8 cellular contexts compared by ENCODE assay signal in genomic region chr17:42276359-42276608, GRCh38. TPM values are rescaled to one million over a fixed set of nuclear protein-coding genes. Genes with fewer than 3 reads are reported as not detected.
A peak's percentile ranks its signal among the peaks of the same experiment; 100 is the strongest.
DNase-seq lines count a peak whose midpoint lies in the region; ATAC-seq, FAIRE-seq and TF ChIP-seq lines count a peak whose summit lies in the region.

TSS of gene STAT5B (minus strand) at chr17:42276391. CDS start at chr17:42232127, 44,264 bp downstream.

- peaks cover 11% of the 10 kb centered on the region for H3K4me1 ChIP-seq in ACC112 (ENCODE audit: control insufficient read depth, insufficient read depth, low read length, unreplicated experiment)
- H3K4me1 ChIP-seq in thymus (ENCODE audit: control insufficient read depth, insufficient read depth, low read length), result peaks cover 14% of the 10 kb centered on the region

- peak; percentile 65 for ATAC-seq in HG03280 (IDR thresholded peaks at IDR 0.05; ENCODE audit: unreplicated experiment)
- ATAC-seq in natural killer cell treated with Interleukin-12 subunit alpha and Interleukin-12 subunit beta and Interleukin-15 and Interleukin-18, amount 100 ng/mL, for 72 hours, result peak; percentile 88 to 91

- H3K36me3 ChIP-seq in ACC112 (ENCODE audit: insufficient read depth, low read length) (no peaks in the 10 kb centered on the region), thymus (ENCODE audit: control insufficient read depth, insufficient read depth) (no peaks in the 10 kb centered on the region)

- H3K9me3 Mint-ChIP-seq in natural killer cell treated with Interleukin-12 subunit alpha and Interleukin-12 subunit beta and Interleukin-15 and Interleukin-18, amount 100 ng/mL, for 72 hours, result no peaks in the 10 kb centered on the region

- peak within 1 kb of the TSS; percentile 98 for H3K4me3 ChIP-seq in ACC112 (ENCODE audit: low read depth, low read length)
- peak within 1 kb of the TSS; percentile 83 for H3K4me3 ChIP-seq in fibroblast of the aortic adventitia (ENCODE audit: low read depth, low read length)
- H3K4me3 ChIP-seq in thymus (ENCODE audit: low read length), result peak within 1 kb of the TSS; percentile 97

- H3K27me3 ChIP-seq in ACC112 (ENCODE audit: insufficient read depth, low read length), result no peaks in the 10 kb centered on the region
- H3K27me3 ChIP-seq in thymus (ENCODE audit: control insufficient read depth, insufficient read depth), result no peaks in the 10 kb centered on the region

- peaks cover 40% of the 10 kb centered on the region for H3K79me2 ChIP-seq in ACC112 (ENCODE audit: control insufficient read depth, insufficient read depth, low read length, unreplicated experiment)

- TF ChIP-seq CTCF in fibroblast of the aortic adventitia (IDR thresholded peaks at IDR 0.05; ENCODE audit: insufficient read depth, low read length), result no peak

- peaks cover 50 to 55% of the 10 kb centered on the region in 2 donors for H3K4me1 Mint-ChIP-seq in natural killer cell treated with Interleukin-12 subunit alpha and Interleukin-12 subunit beta and Interleukin-15 and Interleukin-18, amount 100 ng/mL, for 72 hours (ENCODE audit: low read depth in 2 of 2)

- peak within 1 kb of the TSS; percentile 70 for H2AFZ ChIP-seq in ACC112 (ENCODE audit: low read length, unreplicated experiment)

- FAIRE-seq in GM18507 (lab: Jason Lieb, UNC), result peak; percentile 48

- H3K36me3 Mint-ChIP-seq in natural killer cell treated with Interleukin-12 subunit alpha and Interleukin-12 subunit beta and Interleukin-15 and Interleukin-18, amount 100 ng/mL, for 72 hours, result peaks cover 7% of the 10 kb centered on the region

- H3K27ac Mint-ChIP-seq in natural killer cell treated with Interleukin-12 subunit alpha and Interleukin-12 subunit beta and Interleukin-15 and Interleukin-18, amount 100 ng/mL, for 72 hours, result peak within 1 kb of the TSS; percentile 89 to 92

- no peak within 1 kb of the TSS for H3K27ac ChIP-seq in ACC112 (ENCODE audit: low read depth, low read length)
- H3K27ac ChIP-seq in thymus (ENCODE audit: low read depth), result peak within 1 kb of the TSS; percentile 92

- peak within 1 kb of the TSS; percentile 100 for H3K4me3 Mint-ChIP-seq in natural killer cell treated with Interleukin-12 subunit alpha and Interleukin-12 subunit beta and Interleukin-15 and Interleukin-18, amount 100 ng/mL, for 72 hours

- DNase-seq in GM18507 (ENCODE audit: extremely low spot score, insufficient read length, low read depth) (peak; percentile 80), RPMI7951 (ENCODE audit: low read depth) (peak; percentile 66), fibroblast of the aortic adventitia (ENCODE audit: low read depth) (peak; percentile 40)
- peak; percentile 87 for DNase-seq in activated effector memory CD4-positive, alpha-beta T cell treated with anti-CD3 and anti-CD28 coated beads, Interleukin-2, amount 50 U/mL, for 16 hours
- DNase-seq in natural killer cell treated with Interleukin-12 subunit alpha and Interleukin-12 subunit beta and Interleukin-15 and Interleukin-18, amount 100 ng/mL, for 72 hours (ENCODE audit: low spot score), result peak; percentile 80

- WGBS in thymus, result under 1% methylated on average over 47 of the region's 47 CpGs

- H3K9me3 ChIP-seq in thymus (ENCODE audit: control insufficient read depth), result no peaks in the 10 kb centered on the region

- H3K27me3 Mint-ChIP-seq in natural killer cell treated with Interleukin-12 subunit alpha and Interleukin-12 subunit beta and Interleukin-15 and Interleukin-18, amount 100 ng/mL, for 72 hours, result no peaks in the 10 kb centered on the region

RNA-seq across cellular contexts. Expression of gene STAT5B, which starts in this region (rescaled TPM):
- 11.2 and 12.6 TPM in 2 replicates for total RNA-seq in RPMI7951 (2014; rRNA removed; shearing (Covaris generic))
- 14.1 and 23.0 TPM in 2 replicates for total RNA-seq in fibroblast of the aortic adventitia (ENCODE audit: low replicate concordance)
- 100 to 1,000 TPM; 131 to 209 TPM for total RNA-seq in natural killer cell treated with Interleukin-12 subunit alpha and Interleukin-12 subunit beta and Interleukin-15 and Interleukin-18, amount 100 ng/mL, for 72 hours
- polyA plus RNA-seq in thymus, result 51.6 TPM
